ENCODE assay signal across 8 cellular contexts in the genomic region with DNA sequence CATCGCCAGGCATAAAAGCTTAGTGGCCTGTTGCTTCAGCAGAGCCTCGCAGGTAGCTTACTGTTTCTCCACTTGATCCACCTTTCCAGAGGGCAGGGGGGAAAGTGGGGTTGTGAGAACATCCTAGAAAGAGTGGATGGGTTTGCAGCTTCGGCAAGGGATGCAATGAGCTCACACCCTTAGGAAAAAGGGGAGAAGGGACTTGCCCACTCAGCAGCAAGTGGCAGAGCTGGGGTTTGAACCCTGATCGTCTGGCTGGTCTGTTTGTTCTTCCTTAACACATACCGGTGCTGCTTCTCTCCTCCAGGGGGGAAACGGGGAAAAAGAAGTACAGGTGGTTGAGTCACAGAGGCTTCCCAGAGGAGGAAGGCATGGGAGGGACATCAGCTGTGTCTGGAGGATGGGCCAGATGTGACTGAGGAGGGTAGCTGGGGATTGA. TPM values are rescaled to one million over a fixed set of nuclear protein-coding genes. Genes with fewer than 3 reads are reported as not detected.
DNase-seq lines count a peak whose midpoint lies in the region; ATAC-seq and TF ChIP-seq lines count a peak whose summit lies in the region.

No MANE protein-coding gene starts in this region.

- no peaks in the 10 kb centered on the region for H3K9me3 ChIP-seq in MG63

- no peaks in the 10 kb centered on the region for H3K4me1 Mint-ChIP-seq in Calu3 (ENCODE audit: low read depth, unreplicated experiment)
- peaks cover 32 to 55% (median 47%) of the 10 kb centered on the region in 3 donors for H3K4me1 Mint-ChIP-seq in naive B cell

- peak overlapping the region; percentile 21 to 90 for H3K27ac ChIP-seq in coronary artery

- H3K36me3 Mint-ChIP-seq in Calu3 (ENCODE audit: insufficient read depth, unreplicated experiment), result peaks cover 8% of the 10 kb centered on the region
- H3K36me3 Mint-ChIP-seq in naive B cell, result no peaks in the 10 kb centered on the region

- TF ChIP-seq CTCF in Calu3 (IDR thresholded peaks at IDR 0.05; ENCODE audit: unreplicated experiment), result no peak
- TF ChIP-seq CTCF in coronary artery (IDR thresholded peaks at IDR 0.05), result no peak

- ATAC-seq in naive B cell (ENCODE audit: low read depth in 2 of 2) (no peak), HG03045 (IDR thresholded peaks at IDR 0.05; ENCODE audit: unreplicated experiment) (no peak)

- intact Hi-C loops in Calu3 (cut with micrococcal nuclease; ENCODE audit: unreplicated experiment), result no loop called here

- peaks cover 11% of the 10 kb centered on the region for H3K36me3 ChIP-seq in MG63

- H3K9me3 Mint-ChIP-seq in Calu3 (ENCODE audit: low read depth, unreplicated experiment) (no peaks in the 10 kb centered on the region), naive B cell (no peaks in the 10 kb centered on the region)

- peak overlapping the region; percentile 74 for H3K4me3 ChIP-seq in MG63
- peak overlapping the region; percentile 95 for H3K4me3 ChIP-seq in coronary artery

- no peaks in the 10 kb centered on the region for H3K27me3 Mint-ChIP-seq in Calu3 (ENCODE audit: unreplicated experiment)
- H3K27me3 Mint-ChIP-seq in naive B cell, result no peaks in the 10 kb centered on the region

- BruUV-seq in Calu3 (replicated peaks; lab: Mats Ljungman, UMichigan), result TSS peak; percentile 22

- peak overlapping the region; percentile 71 for H3K4me3 Mint-ChIP-seq in Calu3 (ENCODE audit: low read depth, unreplicated experiment)
- peak overlapping the region; percentile 78 to 94 (median 90) for H3K4me3 Mint-ChIP-seq in naive B cell

- H3K27ac Mint-ChIP-seq in Calu3 (ENCODE audit: unreplicated experiment) (no peak overlapping the region), naive B cell (peak overlapping the region in 3 of 6 donors; percentile 59 to 93 (median 64))

- CTCF ChIA-PET in Calu3 (lab: Charles Lee), result no interaction called here

- H3K27me3 ChIP-seq in MG63, result no peaks in the 10 kb centered on the region

- DNase-seq in Calu3 (no peak), MG63 (no peak), coronary artery (ENCODE audit: low spot score) (peak; percentile 72), naive B cell (no peak), iPS-NIHi7 (ENCODE audit: extremely low spot score) (no peak), T1000 (lab: John Stamatoyannopoulos, UW) (no peak)
- no peak for DNase-seq in activated effector memory CD4-positive, alpha-beta T cell treated with Interleukin-2 at 50 U/mL for 16 hours

RNA-seq across cellular contexts. Expression of gene TMEM201, which starts 1.0 kb away (rescaled TPM):
- 17.4 and 18.5 TPM in 2 replicates for total RNA-seq in Calu3 (2022)
- total RNA-seq in MG63 (2014; rRNA removed; shearing (Covaris generic); ENCODE audit: low replicate concordance), result 5.7 and 8.8 TPM in 2 replicates
- polyA plus RNA-seq in naive B cell (ENCODE audit: low read depth in 6 of 6), result 1 to 10 TPM in 4 of 6 donors, under 1 TPM in 2; 0.89 to 3.5 (median 1.2) TPM

RNA-seq across cellular contexts. Expression of gene SLC25A33, which starts 50.5 kb away (rescaled TPM):
- 5.2 and 5.9 TPM in 2 replicates for total RNA-seq in Calu3 (2022)
- total RNA-seq in MG63 (2014; rRNA removed; shearing (Covaris generic); ENCODE audit: low replicate concordance), result 16.6 and 23.9 TPM in 2 replicates
- polyA plus RNA-seq in naive B cell (ENCODE audit: low read depth in 6 of 6), result 1 to 10 TPM; 6.3 to 8.7 (median 8.1) TPM
